ENCODE assay signal across 1 cellular context in the genomic region with DNA sequence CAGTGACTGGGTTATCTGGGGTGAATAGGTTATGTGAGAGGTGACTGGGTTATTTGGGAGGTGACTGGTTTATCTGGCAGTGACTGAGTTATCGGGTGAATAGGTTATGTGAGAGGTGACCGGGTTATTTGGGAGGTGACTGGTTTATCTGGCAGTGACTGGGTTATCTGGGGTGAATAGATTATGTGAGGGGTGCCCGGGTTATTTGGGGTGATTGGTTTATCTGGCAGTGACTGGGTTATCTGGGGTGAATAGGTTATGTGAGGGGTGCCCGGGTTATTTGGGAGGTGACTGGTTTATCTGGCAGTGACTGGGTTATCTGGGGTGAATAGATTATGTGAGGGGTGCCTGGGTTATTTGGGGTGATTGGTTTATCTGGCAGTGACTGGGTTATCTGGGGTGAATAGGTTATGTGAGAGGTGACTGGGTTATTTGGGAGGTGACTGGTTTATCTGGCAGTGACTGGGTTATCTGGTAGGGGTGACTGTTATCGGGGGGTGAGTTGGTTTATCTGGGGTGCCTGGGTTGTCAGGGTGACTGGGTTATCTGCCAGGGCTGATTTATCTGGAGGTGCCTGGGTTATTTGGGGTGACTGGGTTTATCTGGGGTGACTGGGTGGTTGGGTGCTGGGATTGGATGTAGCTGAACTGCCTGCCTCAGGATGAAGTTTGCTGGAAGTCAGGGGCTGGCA.
TF ChIP-seq lines count a peak whose summit lies in the region.

No MANE protein-coding gene starts in this region.

TF ChIP-seq in HEK293, 187 proteins besides CTCF, POLR2A, EP300 and RAD21:
- TF ChIP-seq ZBTB10 (tag by site-specific recombination; IDR thresholded peaks at IDR 0.05), result 0 out of 2 replicates have a peak, but pooled peaks have one; percentile 55
